In the genomic region with DNA sequence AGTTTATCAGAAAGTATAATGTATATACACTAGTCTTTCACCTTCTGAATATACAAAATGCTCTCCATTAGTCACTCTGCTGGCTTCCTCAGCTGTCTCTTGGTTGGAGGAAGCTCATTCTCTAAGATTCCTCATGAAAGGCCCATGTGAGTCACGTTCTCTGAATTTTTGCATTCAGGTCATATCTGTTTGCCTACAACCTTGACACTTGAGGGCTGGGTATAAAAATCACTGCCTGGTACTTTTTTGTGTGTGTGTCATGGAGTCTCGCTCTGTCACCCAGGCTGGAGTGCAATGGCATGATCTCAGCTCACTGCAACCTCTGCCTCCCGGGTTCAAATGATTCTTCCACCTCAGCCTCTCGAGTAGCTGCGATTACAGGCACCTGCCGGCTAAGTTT, we compare ENCODE assay signal across 17 cellular contexts. TPM values are rescaled to one million over a fixed set of nuclear protein-coding genes. Genes with fewer than 3 reads are reported as not detected.
DNase-seq lines count a peak whose midpoint lies in the region; ATAC-seq, FAIRE-seq and TF ChIP-seq lines count a peak whose summit lies in the region.
"Had no signal": no experiment of that assay in that cellular context is flagged by ENCODE, and none has a peak within 500 bp of the region (broad histone marks: within the 10 kb centered on the region; RNA-seq: fewer than 3 reads in every experiment).

No MANE protein-coding gene starts in this region.

- H3K27ac ChIP-seq in CD8-positive, alpha-beta T cell (ENCODE audit: low read depth, low read length): no peak overlapping the region
- H3K27ac ChIP-seq in K562 (ENCODE audit: extremely low read depth, low read depth, low read length): no peak overlapping the region
- H3K27ac ChIP-seq in trophoblast cell (ENCODE audit: low read depth, low read length): no peak overlapping the region
- H3K27ac ChIP-seq: A549, C4-2B had no signal

- no peaks in the 10 kb centered on the region for H3K27me3 ChIP-seq in CD8-positive, alpha-beta T cell (ENCODE audit: insufficient read depth, low read length)
- H3K27me3 ChIP-seq in K562 (ENCODE audit: control insufficient read depth in 2 of 2, insufficient read depth in 2 of 2, low read length in 2 of 2): no peaks in the 10 kb centered on the region
- no peaks in the 10 kb centered on the region for H3K27me3 ChIP-seq in trophoblast cell (ENCODE audit: insufficient read depth, low read length)
- H3K27me3 ChIP-seq: BE2C had no signal

- H2BK12ac ChIP-seq in trophoblast cell (ENCODE audit: low read length): no peak overlapping the region

- TF ChIP-seq CTCF in CD8-positive, alpha-beta T cell (IDR thresholded peaks at IDR 0.05): no peak
- TF ChIP-seq CTCF in K562 (IDR thresholded peaks at IDR 0.05 in 2 of 3, conservative IDR thresholded peaks at IDR 0.05 in 1 of 3; ENCODE audit: insufficient read depth in 2 of 3, low read depth in 1 of 3, low read length in 3 of 3) (no peak), type B pancreatic cell (conservative IDR thresholded peaks at IDR 0.05) (no peak)

- CTCF ChIA-PET in CD8-positive, alpha-beta T cell (lab: Charles Lee): no interaction called here
- CTCF ChIA-PET in K562 (lab: Yijun Ruan, JAX; ENCODE audit: low intra/inter-chr PET ratio): no interaction called here

- DNase-seq in CD8-positive, alpha-beta T cell: no peak
- DNase-seq in HT1080 (ENCODE audit: low read depth): peak; percentile 45
- no peak for DNase-seq in K562 (ENCODE audit: extremely low read depth in 1 of 4, low spot score in 3 of 4)
- peak; percentile 55 to 75 for DNase-seq in trophoblast cell
- no peak for DNase-seq in DMS53 (lab: John Stamatoyannopoulos, UW)
- no peak for DNase-seq in HPDE6-E6E7 (ENCODE audit: extremely low spot score)
- DNase-seq in type B pancreatic cell (ENCODE audit: extremely low spot score, unreplicated experiment): no peak
- DNase-seq: BE2C; Caco-2; CD8-positive, alpha-beta memory T cell; H7; IMR-90; KG1 had no signal

- H2BK120ac ChIP-seq in trophoblast cell (ENCODE audit: insufficient read depth, low read length, poor library complexity): no peak overlapping the region

- no peak overlapping the region for H4K12ac ChIP-seq in trophoblast cell (ENCODE audit: low read depth, low read length)

- H3K36me3 Mint-ChIP-seq in CD8-positive, alpha-beta T cell: peaks cover 3% of the 10 kb centered on the region
- H3K36me3 Mint-ChIP-seq in type B pancreatic cell: no peaks in the 10 kb centered on the region

- intact Hi-C loops in CD8-positive, alpha-beta T cell (cut with DNase I, micrococcal nuclease): loop anchor here (2.0 to 10.0 kb wide), 6 partner anchors 61 to 1979 kb away; a partner anchor contains a TSS
- intact Hi-C loops in K562 (cut with micrococcal nuclease): loop anchor here (10.0 kb wide), 1 partner anchor 789 kb away; a partner anchor contains a TSS

- H3K4me3 Mint-ChIP-seq in CD8-positive, alpha-beta T cell: no peak overlapping the region
- H3K4me3 Mint-ChIP-seq in type B pancreatic cell: no peak overlapping the region
- H3K4me3 Mint-ChIP-seq: CD8-positive, alpha-beta memory T cell; GM23338 had no signal

- peaks cover 13% of the 10 kb centered on the region for H3K4me1 ChIP-seq in CD8-positive, alpha-beta T cell (ENCODE audit: insufficient read depth, low read length)
- H3K4me1 ChIP-seq in K562 (replicated peaks in 1 of 2; ENCODE audit: control insufficient read depth in 2 of 2, insufficient read depth in 2 of 2, low read length in 2 of 2) (peaks cover 13 to 20% of the 10 kb centered on the region in 2 experiments), trophoblast cell (ENCODE audit: control insufficient read depth in 1 of 2, insufficient read depth in 2 of 2, low read length in 2 of 2) (peaks cover 6 to 7% of the 10 kb centered on the region in 2 experiments)
- H3K4me1 ChIP-seq: BE2C had no signal

- H3K14ac ChIP-seq in trophoblast cell (ENCODE audit: low read length): no peak overlapping the region

- no peak overlapping the region for H3K23ac ChIP-seq in trophoblast cell (ENCODE audit: low read length)

- H3K18ac ChIP-seq in trophoblast cell (ENCODE audit: low read length): no peak overlapping the region

- no peak for TF ChIP-seq EP300 in K562 (IDR thresholded peaks at IDR 0.05; ENCODE audit: low read length)

- no peak overlapping the region for H2AFZ ChIP-seq in K562 (ENCODE audit: low read depth, low read length)
- no peak overlapping the region for H2AFZ ChIP-seq in trophoblast cell (ENCODE audit: insufficient read depth, low read length, poor library complexity)
- H2AFZ ChIP-seq: GM23338 had no signal

- no peak for TF ChIP-seq POLR2A in K562 (conservative IDR thresholded peaks at IDR 0.05)

- H4K20me1 ChIP-seq in K562 (replicated peaks; ENCODE audit: control insufficient read depth, insufficient read depth, low read length): peaks cover 4% of the 10 kb centered on the region; the same call in 1 of the 2 replicates

- H3K4me1 Mint-ChIP-seq in CD8-positive, alpha-beta T cell (ENCODE audit: low read depth): peaks cover 20% of the 10 kb centered on the region
- peaks cover 14% of the 10 kb centered on the region for H3K4me1 Mint-ChIP-seq in type B pancreatic cell (ENCODE audit: unreplicated experiment)

- POLR2A ChIA-PET in CD8-positive, alpha-beta T cell (lab: Charles Lee): no interaction called here
- POLR2A ChIA-PET in K562 (lab: Yijun Ruan, JAX): no interaction called here

- H3K9ac ChIP-seq in K562 (ENCODE audit: insufficient read depth in 1 of 2, low read depth in 2 of 2, low read length in 2 of 2) (no peak overlapping the region), trophoblast cell (ENCODE audit: low read length) (no peak overlapping the region)

- ATAC-seq in CD8-positive, alpha-beta T cell: no peak
- no peak for ATAC-seq in K562
- ATAC-seq: A549, GM12878, GM23338 had no signal

- H3K79me1 ChIP-seq in trophoblast cell (ENCODE audit: low read length): peaks cover 13% of the 10 kb centered on the region

- peaks cover 22% of the 10 kb centered on the region for H3K79me2 ChIP-seq in K562 (ENCODE audit: control insufficient read depth, insufficient read depth, low read length)
- H3K79me2 ChIP-seq in trophoblast cell (ENCODE audit: control insufficient read depth, insufficient read depth, low read length, poor library complexity): peaks cover 11% of the 10 kb centered on the region

- peak overlapping the region; percentile 19 for H3K27ac Mint-ChIP-seq in CD8-positive, alpha-beta T cell
- H3K27ac Mint-ChIP-seq in type B pancreatic cell: no peak overlapping the region
- H3K27ac Mint-ChIP-seq: GM23338 had no signal

- FAIRE-seq in K562 (lab: Jason Lieb, UNC): no peak
- FAIRE-seq: A549, GM12878 had no signal

- H3K4me3 ChIP-seq in CD8-positive, alpha-beta T cell (ENCODE audit: low read depth, low read length): no peak overlapping the region
- no peak overlapping the region for H3K4me3 ChIP-seq in K562
- no peak overlapping the region for H3K4me3 ChIP-seq in trophoblast cell (ENCODE audit: low read depth, low read length)
- H3K4me3 ChIP-seq: A549, GM12878, GM23338 had no signal

- H4K8ac ChIP-seq in trophoblast cell (ENCODE audit: low read depth, low read length): no peak overlapping the region

- H3K9me1 ChIP-seq in K562 (ENCODE audit: control insufficient read depth, insufficient read depth, low read length): no peaks in the 10 kb centered on the region

- no peak for TF ChIP-seq RAD21 in K562 (CRISPR knock-in tag; conservative IDR thresholded peaks at IDR 0.05 in 1 of 2, IDR thresholded peaks at IDR 0.05 in 1 of 2)

- H3K4me2 ChIP-seq in K562 (ENCODE audit: insufficient read depth, low read length): no peak overlapping the region
- no peak overlapping the region for H3K4me2 ChIP-seq in trophoblast cell (ENCODE audit: low read length)
- H3K4me2 ChIP-seq: A549, GM23338 had no signal

- H3K9me3 Mint-ChIP-seq in CD8-positive, alpha-beta T cell: no peaks in the 10 kb centered on the region
- H3K9me3 Mint-ChIP-seq in type B pancreatic cell: peaks cover 5% of the 10 kb centered on the region

- no peak overlapping the region for H2AK5ac ChIP-seq in trophoblast cell (ENCODE audit: low read length)

- H3K4ac ChIP-seq in trophoblast cell (ENCODE audit: low read depth, low read length): no peak overlapping the region

- no peak overlapping the region for H2BK5ac ChIP-seq in trophoblast cell (ENCODE audit: low read depth, low read length, poor library complexity)

- no peak overlapping the region for H4K91ac ChIP-seq in trophoblast cell (ENCODE audit: low read depth, low read length)

- 81% methylated on average over 6 of the region's 6 CpGs for WGBS in K562 (ENCODE audit: insufficient coverage, low coverage, missing lambda C conversion rate)
- whole genome bisulfite sequencing in trophoblast cell (ENCODE audit: extremely low coverage, insufficient coverage, insufficient read length): no CpG with 5 or more reads among the region's 6 CpGs

- in situ Hi-C loops in K562 (cut with MboI): no loop called here

- no TSS peak for BruUV-seq in K562 (replicated peaks; lab: Mats Ljungman, UMichigan)

- H3K9me3 ChIP-seq in CD8-positive, alpha-beta T cell (ENCODE audit: low read length): no peaks in the 10 kb centered on the region
- H3K9me3 ChIP-seq in K562 (replicated peaks; ENCODE audit: control insufficient read depth, insufficient read depth, low read depth, low read length) (peaks cover 6% of the 10 kb centered on the region), trophoblast cell (ENCODE audit: insufficient read depth, low read depth, low read length) (no peaks in the 10 kb centered on the region)
- H3K9me3 ChIP-seq: BE2C had no signal

- H3K27me3 Mint-ChIP-seq in CD8-positive, alpha-beta T cell (ENCODE audit: low read depth): no peaks in the 10 kb centered on the region
- H3K27me3 Mint-ChIP-seq in type B pancreatic cell: peaks cover 4% of the 10 kb centered on the region

- H3K36me3 ChIP-seq in CD8-positive, alpha-beta T cell (ENCODE audit: insufficient read depth, low read length): no peaks in the 10 kb centered on the region
- H3K36me3 ChIP-seq in K562 (ENCODE audit: control insufficient read depth, insufficient read depth, low read length) (no peaks in the 10 kb centered on the region), trophoblast cell (ENCODE audit: control insufficient read depth in 1 of 2, insufficient read depth in 2 of 2, low read length in 2 of 2) (no peaks in the 10 kb centered on the region)
- H3K36me3 ChIP-seq: BE2C had no signal

RNA-seq across cellular contexts. Expression of a gene that starts 2.8 kb away (rescaled TPM):
- total RNA-seq in CD8-positive, alpha-beta T cell: 10 to 100 TPM; 13.6 to 15.4 TPM
- total RNA-seq in HT1080 (2014; rRNA removed; shearing (Covaris generic)): 58.9 and 67.0 TPM in 2 replicates
- 200 and 219 TPM in 2 replicates for polyA plus RNA-seq in HT1080 (2015; cell fraction: cytosol; rRNA removed)
- polyA plus RNA-seq in HT1080 (2015; cell fraction: nucleus; rRNA removed): 287 and 307 TPM in 2 replicates
- 96.1 and 131 TPM in 2 replicates for total RNA-seq in K562 (2011; cell fraction: chromatin; rRNA removed; ENCODE audit: low replicate concordance)
- 139 and 145 TPM in 2 replicates for total RNA-seq in K562 (2011; cell fraction: nucleolus; rRNA removed)
- 159 and 198 TPM in 2 replicates for total RNA-seq in K562 (2011; cell fraction: nucleoplasm; rRNA removed)
- 51.9 and 66.5 TPM in 2 replicates for total RNA-seq in K562 (2014; rRNA removed)
- 33.3 and 34.6 TPM in 2 replicates for total RNA-seq in K562 (2014; rRNA removed; fragmentation: Illumina TruSeq; extraction: Trizol)
- total RNA-seq in K562 (2015; rRNA removed; fragmentation: Illumina TruSeq; extraction: Trizol): 54.6 and 56.7 TPM in 2 replicates
- total RNA-seq in K562 (2021): 98.2 and 106 TPM in 2 replicates
- 37.2 and 41.8 TPM in 2 replicates for polyA plus RNA-seq in K562 (2011; rRNA removed)
- 53.2 and 59.2 TPM in 2 replicates for polyA plus RNA-seq in K562 (2011; cell fraction: cytosol; rRNA removed)
- 54.3 and 75.7 TPM in 2 replicates for polyA plus RNA-seq in K562 (2011; cell fraction: nucleus; rRNA removed)
- polyA plus RNA-seq in K562 (2012): 75.0 and 88.5 TPM in 2 replicates
- 58.5 and 67.9 TPM in 2 replicates for polyA plus RNA-seq in K562 (2014; fragmentation: Illumina TruSeq; extraction: Trizol)
- 1 to 10 TPM; 1.6 to 1.8 TPM for polyA plus RNA-seq in K562 (2014; fragmentation: Nextera tagmentation; extraction: Ambion mirVana)
- polyA plus RNA-seq in K562 (2014; rRNA removed): 66.9 and 67.9 TPM in 2 replicates
- 34.0 and 50.2 TPM in 2 replicates for polyA minus RNA-seq in K562 (2011; rRNA and poly(A)+ RNA removed)
- 40.9 and 44.3 TPM in 2 replicates for polyA minus RNA-seq in K562 (2011; cell fraction: cytosol; rRNA and poly(A)+ RNA removed)
- 25.2 and 30.3 TPM in 2 replicates for polyA minus RNA-seq in K562 (2011; cell fraction: nucleus; rRNA and poly(A)+ RNA removed)
- 156 and 169 TPM in 2 replicates for polyA plus RNA-seq in trophoblast cell (2013)
- 39.9 and 66.3 TPM in 2 replicates for total RNA-seq in type B pancreatic cell (ENCODE audit: low replicate concordance)

Comparison
In these comparisons a context has a peak if more than half of its experiments do, and no peak if none do; other contexts are left out.
1. DNase-seq: peak in HT1080 (single experiment) and trophoblast cell (2 of 2); none in CD8-positive, alpha-beta T cell (0 of 7), K562 (0 of 4), DMS53 (single experiment), HPDE6-E6E7 (single experiment) and type B pancreatic cell (single experiment).